ENCODE assay signal across 1 cellular context in genomic region chr13:24040835-24041234, GRCh38.
TF ChIP-seq lines count a peak whose summit lies in the region.

No MANE protein-coding gene starts in this region.

TF ChIP-seq in H1, 55 proteins besides CTCF, POLR2A, EP300 and RAD21 (continued from another document):
- TF ChIP-seq, protein P1, sequence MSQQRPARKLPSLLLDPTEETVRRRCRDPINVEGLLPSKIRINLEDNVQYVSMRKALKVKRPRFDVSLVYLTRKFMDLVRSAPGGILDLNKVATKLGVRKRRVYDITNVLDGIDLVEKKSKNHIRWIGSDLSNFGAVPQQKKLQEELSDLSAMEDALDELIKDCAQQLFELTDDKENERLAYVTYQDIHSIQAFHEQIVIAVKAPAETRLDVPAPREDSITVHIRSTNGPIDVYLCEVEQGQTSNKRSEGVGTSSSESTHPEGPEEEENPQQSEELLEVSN (IDR thresholded peaks at IDR 0.05): peak; percentile 23; the same call in 1 of the 2 replicates
- TF ChIP-seq POLR2AphosphoS5 (IDR thresholded peaks at IDR 0.05; ENCODE audit: low read depth, low read length) (peak; percentile 71), NANOG (IDR thresholded peaks at IDR 0.05; ENCODE audit: insufficient read depth, low read depth, low read length, poor library complexity, severe bottlenecking) (peak; percentile 61), BRCA1 (IDR thresholded peaks at IDR 0.05; ENCODE audit: low read depth, low read length) (no peak), BCL11A (IDR thresholded peaks at IDR 0.05; ENCODE audit: low read depth in 2 of 2, low read length in 2 of 2) (no peak), GABPA (IDR thresholded peaks at IDR 0.05; ENCODE audit: borderline replicate concordance, insufficient read depth, low read length) (no peak), ATF3 (IDR thresholded peaks at IDR 0.05; ENCODE audit: insufficient read depth, low read depth, low read length) (no peak), CHD1 (IDR thresholded peaks at IDR 0.05; ENCODE audit: low read depth, low read length) (no peak), ASH2L (IDR thresholded peaks at IDR 0.05; ENCODE audit: low read length) (no peak), RXRA (IDR thresholded peaks at IDR 0.05; ENCODE audit: insufficient read depth, low read depth, low read length) (no peak), HDAC2 (IDR thresholded peaks at IDR 0.05; ENCODE audit: borderline replicate concordance in 1 of 2, low read depth in 2 of 2, low read length in 2 of 2) (peak in 1 of 2 experiments; percentile 54; a peak in 1 of 4 replicates), SIRT6 (IDR thresholded peaks at IDR 0.05; ENCODE audit: low read length) (no peak), PHF8 (conservative IDR thresholded peaks at IDR 0.05; ENCODE audit: low read depth, low read length) (no peak), CHD2 (IDR thresholded peaks at IDR 0.05; ENCODE audit: low read length) (no peak), SP4 (IDR thresholded peaks at IDR 0.05; ENCODE audit: low read length) (no peak), FOSL1 (IDR thresholded peaks at IDR 0.05; ENCODE audit: insufficient read depth, low read depth, low read length) (no peak), CBX5 (IDR thresholded peaks at IDR 0.05; ENCODE audit: low read depth, low read length) (no peak), CTBP2 (IDR thresholded peaks at IDR 0.05; ENCODE audit: borderline replicate concordance, insufficient read depth, insufficient read length, low read length) (no peak), MAFK (IDR thresholded peaks at IDR 0.05; ENCODE audit: low read depth, low read length) (no peak), TEAD4 (IDR thresholded peaks at IDR 0.05; ENCODE audit: low read depth, low read length) (no peak), TAF7 (optimal IDR thresholded peaks at IDR 0.05; ENCODE audit: borderline replicate concordance, low read depth, low read length) (no peak), SRF (IDR thresholded peaks at IDR 0.05; ENCODE audit: low read depth, low read length) (no peak), CBX8 (IDR thresholded peaks at IDR 0.05; ENCODE audit: borderline replicate concordance, low read depth, low read length) (no peak), SP2 (IDR thresholded peaks at IDR 0.05; ENCODE audit: low read length) (no peak), POU5F1 (IDR thresholded peaks at IDR 0.05; ENCODE audit: low read depth, low read length) (no peak), TAF1 (IDR thresholded peaks at IDR 0.05; ENCODE audit: low read depth, low read length) (no peak), JUND (IDR thresholded peaks at IDR 0.05; ENCODE audit: low read length) (no peak), CHD7 (IDR thresholded peaks at IDR 0.05; ENCODE audit: insufficient replicate concordance, low read length) (no peak), NRF1 (IDR thresholded peaks at IDR 0.05; ENCODE audit: low read depth, low read length) (no peak), BACH1 (IDR thresholded peaks at IDR 0.05; ENCODE audit: low read length) (no peak), GTF2F1 (IDR thresholded peaks at IDR 0.05; ENCODE audit: borderline replicate concordance, low read depth, low read length) (no peak), TBP (IDR thresholded peaks at IDR 0.05; ENCODE audit: low read depth, low read length) (no peak), JUN (IDR thresholded peaks at IDR 0.05; ENCODE audit: low read depth, low read length) (0 out of 2 replicates have a peak, but pooled peaks have one; percentile 2), EGR1 (IDR thresholded peaks at IDR 0.05; ENCODE audit: borderline replicate concordance, low read depth, low read length) (no peak), RNF2 (IDR thresholded peaks at IDR 0.05; ENCODE audit: borderline replicate concordance, low read depth, low read length, missing control alignments, poor library complexity, severe bottlenecking) (no peak), KDM4A (IDR thresholded peaks at IDR 0.05; ENCODE audit: low read depth, low read length, severe bottlenecking) (no peak), SIX5 (IDR thresholded peaks at IDR 0.05; ENCODE audit: low read depth, low read length) (no peak), CEBPB (IDR thresholded peaks at IDR 0.05; ENCODE audit: low read depth, low read length) (no peak), KDM1A (IDR thresholded peaks at IDR 0.05; ENCODE audit: borderline replicate concordance, low read length) (no peak), YY1 (IDR thresholded peaks at IDR 0.05; ENCODE audit: low read depth, low read length) (no peak), RBBP5 (IDR thresholded peaks at IDR 0.05; ENCODE audit: borderline replicate concordance, low read depth, low read length) (no peak), CREB1 (IDR thresholded peaks at IDR 0.05) (no peak), ZNF274 (IDR thresholded peaks at IDR 0.05; ENCODE audit: borderline replicate concordance, extremely low read depth, low read length) (no peak), EZH2 (IDR thresholded peaks at IDR 0.05; ENCODE audit: low read depth, low read length, severe bottlenecking) (no peak), TCF12 (IDR thresholded peaks at IDR 0.05; ENCODE audit: low read depth, low read length) (peak; percentile 100), RFX5 (IDR thresholded peaks at IDR 0.05; ENCODE audit: borderline replicate concordance, low read depth, low read length) (no peak)
- TF ChIP-seq, protein P2, sequence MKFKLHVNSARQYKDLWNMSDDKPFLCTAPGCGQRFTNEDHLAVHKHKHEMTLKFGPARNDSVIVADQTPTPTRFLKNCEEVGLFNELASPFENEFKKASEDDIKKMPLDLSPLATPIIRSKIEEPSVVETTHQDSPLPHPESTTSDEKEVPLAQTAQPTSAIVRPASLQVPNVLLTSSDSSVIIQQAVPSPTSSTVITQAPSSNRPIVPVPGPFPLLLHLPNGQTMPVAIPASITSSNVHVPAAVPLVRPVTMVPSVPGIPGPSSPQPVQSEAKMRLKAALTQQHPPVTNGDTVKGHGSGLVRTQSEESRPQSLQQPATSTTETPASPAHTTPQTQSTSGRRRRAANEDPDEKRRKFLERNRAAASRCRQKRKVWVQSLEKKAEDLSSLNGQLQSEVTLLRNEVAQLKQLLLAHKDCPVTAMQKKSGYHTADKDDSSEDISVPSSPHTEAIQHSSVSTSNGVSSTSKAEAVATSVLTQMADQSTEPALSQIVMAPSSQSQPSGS (IDR thresholded peaks at IDR 0.05; ENCODE audit: low read length): no peak
- TF ChIP-seq, protein P3, sequence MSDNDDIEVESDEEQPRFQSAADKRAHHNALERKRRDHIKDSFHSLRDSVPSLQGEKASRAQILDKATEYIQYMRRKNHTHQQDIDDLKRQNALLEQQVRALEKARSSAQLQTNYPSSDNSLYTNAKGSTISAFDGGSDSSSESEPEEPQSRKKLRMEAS (IDR thresholded peaks at IDR 0.05): peak; percentile 73
- TF ChIP-seq, protein P4, sequence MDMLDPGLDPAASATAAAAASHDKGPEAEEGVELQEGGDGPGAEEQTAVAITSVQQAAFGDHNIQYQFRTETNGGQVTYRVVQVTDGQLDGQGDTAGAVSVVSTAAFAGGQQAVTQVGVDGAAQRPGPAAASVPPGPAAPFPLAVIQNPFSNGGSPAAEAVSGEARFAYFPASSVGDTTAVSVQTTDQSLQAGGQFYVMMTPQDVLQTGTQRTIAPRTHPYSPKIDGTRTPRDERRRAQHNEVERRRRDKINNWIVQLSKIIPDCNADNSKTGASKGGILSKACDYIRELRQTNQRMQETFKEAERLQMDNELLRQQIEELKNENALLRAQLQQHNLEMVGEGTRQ (IDR thresholded peaks at IDR 0.05; ENCODE audit: low read length): peak; percentile 72
